9 cellular contexts compared by ENCODE assay signal in genomic region chr13:49219647-49220034, GRCh38. TPM values are rescaled to one million over a fixed set of nuclear protein-coding genes. Genes with fewer than 3 reads are reported as not detected.
DNase-seq lines count a peak whose midpoint lies in the region; ATAC-seq and TF ChIP-seq lines count a peak whose summit lies in the region.
"Had no signal": no experiment of that assay in that cellular context is flagged by ENCODE, and none has a peak within 500 bp of the region (broad histone marks: within the 10 kb centered on the region; RNA-seq: fewer than 3 reads in every experiment).

No MANE protein-coding gene starts in this region.

- no peak for TF ChIP-seq POLR2A in transverse colon (IDR thresholded peaks at IDR 0.05)

- H3K4me3 ChIP-seq in lung: peak overlapping the region; percentile 2
- peak overlapping the region; percentile 19 to 56 (median 40) for H3K4me3 ChIP-seq in transverse colon
- H3K4me3 ChIP-seq in OCI-LY7 (ENCODE audit: low read depth, low read length, poor library complexity, severe bottlenecking): no peak overlapping the region
- H3K4me3 ChIP-seq in aorta (ENCODE audit: low read length in 2 of 2): peak overlapping the region in 1 of 2 donors; percentile 5

- peaks cover 19% of the 10 kb centered on the region for H3K4me1 Mint-ChIP-seq in activated naive CD4-positive, alpha-beta T cell treated with anti-CD3 and anti-CD28 coated beads, Interleukin-2, amount 50 U/mL, for 24 hours
- H3K4me1 Mint-ChIP-seq in activated naive CD8-positive, alpha-beta T cell treated with anti-CD3 and anti-CD28 coated beads for 36 hours: peaks cover 9% of the 10 kb centered on the region

- 16 to 18% methylated on average over 17 of the region's 17 CpGs for WGBS in lung, 2 donors
- 23 to 46% methylated on average over 4 to 17 of the region's 17 CpGs for WGBS in transverse colon (ENCODE audit: low coverage in 1 of 2), 2 donors
- 27 to 30% methylated on average over 17 of the region's 17 CpGs for WGBS in aorta, 2 donors

- H3K27me3 ChIP-seq in lung (ENCODE audit: control insufficient read depth, insufficient read depth): no peaks in the 10 kb centered on the region
- peaks cover 73% of the 10 kb centered on the region for H3K27me3 ChIP-seq in transverse colon
- no peaks in the 10 kb centered on the region for H3K27me3 ChIP-seq in aorta (ENCODE audit: control insufficient read depth in 1 of 2, insufficient read depth in 2 of 2, low read length in 1 of 2)

- no peaks in the 10 kb centered on the region for H3K79me2 ChIP-seq in OCI-LY7 (ENCODE audit: insufficient read depth, low read depth, low read length)

- peaks cover 4% of the 10 kb centered on the region for H3K36me3 Mint-ChIP-seq in activated naive CD4-positive, alpha-beta T cell treated with anti-CD3 and anti-CD28 coated beads, Interleukin-2, amount 50 U/mL, for 24 hours
- peaks cover 3% of the 10 kb centered on the region for H3K36me3 Mint-ChIP-seq in activated naive CD8-positive, alpha-beta T cell treated with anti-CD3 and anti-CD28 coated beads for 36 hours

- H3K4me1 ChIP-seq in lung (ENCODE audit: control insufficient read depth in 2 of 2, insufficient read depth in 2 of 2, low read length in 2 of 2) (peaks cover 0 to 19% of the 10 kb centered on the region in 2 donors), transverse colon (peaks cover 6 to 31% (median 9%) of the 10 kb centered on the region in 4 donors), OCI-LY7 (ENCODE audit: insufficient read depth, low read length, poor library complexity, severe bottlenecking) (peaks cover 8% of the 10 kb centered on the region), aorta (ENCODE audit: control insufficient read depth in 1 of 2, insufficient read depth in 2 of 2, low read length in 2 of 2) (no peaks in the 10 kb centered on the region)

- no peak overlapping the region for H2AFZ ChIP-seq in OCI-LY7 (ENCODE audit: low read length)

- TF ChIP-seq EP300 in transverse colon (IDR thresholded peaks at IDR 0.05; ENCODE audit: low read depth): no peak

- no peak for DNase-seq in activated naive CD4-positive, alpha-beta T cell treated with anti-CD3 and anti-CD28 coated beads, Interleukin-2, amount 50 U/mL, for 16 hours
- no peak for DNase-seq in activated naive CD8-positive, alpha-beta T cell treated with anti-CD3 and anti-CD28 coated beads for 36 hours
- DNase-seq in lung (ENCODE audit: low spot score) (no peak), transverse colon (peak; percentile 36), OCI-LY7 (ENCODE audit: low spot score) (no peak), NCI-H510A (lab: John Stamatoyannopoulos, UW) (no peak), aorta (no peak)

- H3K4me3 Mint-ChIP-seq in activated naive CD4-positive, alpha-beta T cell treated with anti-CD3 and anti-CD28 coated beads, Interleukin-2, amount 50 U/mL, for 24 hours: peak overlapping the region; percentile 68
- H3K4me3 Mint-ChIP-seq in activated naive CD8-positive, alpha-beta T cell treated with anti-CD3 and anti-CD28 coated beads for 36 hours: peak overlapping the region; percentile 33

- in situ Hi-C loops in transverse colon (cut with MboI; ENCODE audit: low pct_ligation_motif_present in 1 of 4, low pct_unique_long_range_greater_than_20kb in 1 of 4, low sequenced_read_pairs in 3 of 4): no loop called here

- BruUV-seq in OCI-LY7 (replicated peaks; lab: Mats Ljungman, UMichigan): no TSS peak

- no peak overlapping the region for H3K4me2 ChIP-seq in OCI-LY7 (ENCODE audit: low read length)

- no peaks in the 10 kb centered on the region for H3K36me3 ChIP-seq in lung (ENCODE audit: control insufficient read depth in 2 of 2, insufficient read depth in 2 of 2, low read length in 2 of 2)
- H3K36me3 ChIP-seq in transverse colon: no peaks in the 10 kb centered on the region
- H3K36me3 ChIP-seq in OCI-LY7 (ENCODE audit: insufficient read depth, low read length): no peaks in the 10 kb centered on the region
- H3K36me3 ChIP-seq in aorta (ENCODE audit: control insufficient read depth in 1 of 2, insufficient read depth in 2 of 2, low read length in 1 of 2): no peaks in the 10 kb centered on the region

- no peak overlapping the region for H3K27ac Mint-ChIP-seq in activated naive CD4-positive, alpha-beta T cell treated with anti-CD3 and anti-CD28 coated beads, Interleukin-2, amount 50 U/mL, for 24 hours
- H3K27ac Mint-ChIP-seq in activated naive CD8-positive, alpha-beta T cell treated with anti-CD3 and anti-CD28 coated beads for 36 hours: no peak overlapping the region

- peaks cover 40% of the 10 kb centered on the region for H3K27me3 Mint-ChIP-seq in activated naive CD4-positive, alpha-beta T cell treated with anti-CD3 and anti-CD28 coated beads, Interleukin-2, amount 50 U/mL, for 24 hours
- H3K27me3 Mint-ChIP-seq in activated naive CD8-positive, alpha-beta T cell treated with anti-CD3 and anti-CD28 coated beads for 36 hours: peaks cover 70% of the 10 kb centered on the region

- POLR2A ChIA-PET in OCI-LY7 (lab: Charles Lee): no interaction called here

- CTCF ChIA-PET in OCI-LY7 (lab: Charles Lee; ENCODE audit: unreplicated experiment): no interaction called here

- ATAC-seq in lung (ENCODE audit: insufficient read depth, low FRiP score): no peak
- ATAC-seq in aorta (ENCODE audit: low FRiP score): no peak

- H3K9me2 ChIP-seq in OCI-LY7 (ENCODE audit: insufficient read depth, low read length): no peaks in the 10 kb centered on the region

- no peaks in the 10 kb centered on the region for H4K20me1 ChIP-seq in OCI-LY7 (ENCODE audit: insufficient read depth, low read length)

- TF ChIP-seq CTCF in lung (IDR thresholded peaks at IDR 0.05; ENCODE audit: control extremely low read depth, extremely low read depth): no peak
- TF ChIP-seq CTCF in transverse colon (IDR thresholded peaks at IDR 0.05): no peak
- TF ChIP-seq CTCF in OCI-LY7 (conservative IDR thresholded peaks at IDR 0.05; ENCODE audit: low read length): no peak

- peaks cover 0 to 7% of the 10 kb centered on the region in 2 donors for H3K9me3 ChIP-seq in lung (ENCODE audit: control insufficient read depth in 2 of 2, insufficient read depth in 1 of 2, low read length in 1 of 2)
- H3K9me3 ChIP-seq in transverse colon: no peaks in the 10 kb centered on the region
- no peaks in the 10 kb centered on the region for H3K9me3 ChIP-seq in OCI-LY7 (ENCODE audit: low read length)
- no peaks in the 10 kb centered on the region for H3K9me3 ChIP-seq in aorta (ENCODE audit: control insufficient read depth, low read length)

- H3K9me3 Mint-ChIP-seq in activated naive CD4-positive, alpha-beta T cell treated with anti-CD3 and anti-CD28 coated beads, Interleukin-2, amount 50 U/mL, for 24 hours: no peaks in the 10 kb centered on the region
- H3K9me3 Mint-ChIP-seq in activated naive CD8-positive, alpha-beta T cell treated with anti-CD3 and anti-CD28 coated beads for 36 hours: peaks cover 1% of the 10 kb centered on the region

- intact Hi-C loops in transverse colon (cut with DNase I; ENCODE audit: low total_unique reads) (no loop called here), OCI-LY7 (cut with micrococcal nuclease; ENCODE audit: unreplicated experiment) (no loop called here), aorta (cut with DNase I) (no loop called here)

- H3K27ac ChIP-seq in lung (ENCODE audit: low read depth in 1 of 2, low read length in 1 of 2) (no peak overlapping the region), transverse colon (no peak overlapping the region), OCI-LY7 (ENCODE audit: low read depth, low read length, poor library complexity, severe bottlenecking) (no peak overlapping the region), aorta (ENCODE audit: low read depth in 1 of 2, low read length in 2 of 2) (no peak overlapping the region)

RNA-seq across cellular contexts. Expression of gene MLNR, which starts 0.5 kb away (rescaled TPM):
- total RNA-seq in activated naive CD8-positive, alpha-beta T cell treated with anti-CD3 and anti-CD28 coated beads for 36 hours: not detected
- total RNA-seq in lung (not detected), transverse colon (not detected), OCI-LY7 (2022) (not detected in 2 replicates), aorta (not detected)
- polyA plus RNA-seq in lung (under 1 TPM in 1 of 2 donors, not detected in 1; 0.02 TPM), aorta (under 1 TPM in 1 of 2 donors, not detected in 1; 0.56 TPM)
- total RNA-seq in OCI-LY7 (2014; rRNA removed; shearing (Covaris generic)): not detected in 2 replicates
- total RNA-seq: activated CD8-positive, alpha-beta memory T cell treated with anti-CD3 and anti-CD28 coated beads for 36 hours had no signal

RNA-seq across cellular contexts. Expression of gene CDADC1, which starts 28.1 kb away (rescaled TPM):
- 10 to 100 TPM in 1 of 2 experiments, 1 to 10 TPM in 1; 9.3 to 10.9 TPM for total RNA-seq in activated naive CD8-positive, alpha-beta T cell treated with anti-CD3 and anti-CD28 coated beads for 36 hours
- 10 to 100 TPM in 1 of 2 donors, 1 to 10 TPM in 1; 8.9 to 11.6 TPM for total RNA-seq in lung
- polyA plus RNA-seq in lung: 1 to 10 TPM; 5.2 to 5.3 TPM
- 1 to 10 TPM in 3 of 4 donors, under 1 TPM in 1; 0.75 to 7.9 (median 3.9) TPM for total RNA-seq in transverse colon
- 9.1 and 18.8 TPM in 2 replicates for total RNA-seq in OCI-LY7 (2014; rRNA removed; shearing (Covaris generic))
- 10.3 and 12.5 TPM in 2 replicates for total RNA-seq in OCI-LY7 (2022)
- total RNA-seq in aorta: 10 to 100 TPM in 1 of 2 donors, 1 to 10 TPM in 1; 9.9 to 13.8 TPM
- 10 to 100 TPM in 1 of 2 donors, 1 to 10 TPM in 1; 8.7 to 23.0 TPM for polyA plus RNA-seq in aorta
